Comparison of ENCODE assay signal across 12 cellular contexts in the genomic region with DNA sequence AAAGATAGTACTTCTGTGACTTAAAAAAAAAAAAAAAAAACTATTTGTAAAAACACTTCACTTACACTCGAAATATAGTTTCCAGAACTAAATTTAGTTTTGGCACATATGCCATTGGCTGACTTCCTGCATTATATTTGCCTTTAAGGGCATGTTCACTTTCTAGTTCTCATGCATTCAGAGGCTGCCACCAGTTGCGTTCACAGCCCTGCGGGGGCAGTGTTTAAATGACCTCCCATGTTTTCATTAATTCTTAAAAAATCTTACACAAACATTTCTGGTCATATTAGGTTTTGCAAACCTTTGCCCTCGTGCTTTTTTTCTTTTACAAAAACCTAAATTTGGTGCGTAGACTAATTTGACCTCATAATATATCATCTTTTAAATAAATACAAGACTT. TPM values are rescaled to one million over a fixed set of nuclear protein-coding genes. Genes with fewer than 3 reads are reported as not detected.
DNase-seq lines count a peak whose midpoint lies in the region; ATAC-seq and TF ChIP-seq lines count a peak whose summit lies in the region.
"Had no signal": no experiment of that assay in that cellular context is flagged by ENCODE, and none has a peak within 500 bp of the region (broad histone marks: within the 10 kb centered on the region; RNA-seq: fewer than 3 reads in every experiment).

No MANE protein-coding gene starts in this region.

- H3K27ac Mint-ChIP-seq in endodermal cell, result no peak overlapping the region
- H3K27ac Mint-ChIP-seq: activated naive CD8-positive, alpha-beta T cell had no signal

- peaks cover 8% of the 10 kb centered on the region for H3K27me3 Mint-ChIP-seq in endodermal cell (ENCODE audit: insufficient read depth)

- H3K4me1 Mint-ChIP-seq in endodermal cell, result no peaks in the 10 kb centered on the region

- H3K27ac ChIP-seq in MM.1S (ENCODE audit: low read length) (no peak overlapping the region), endodermal cell (ENCODE audit: low read depth, low read length) (no peak overlapping the region)
- H3K27ac ChIP-seq: SJSA1 had no signal

- H3K9me2 ChIP-seq in MM.1S (replicated peaks; ENCODE audit: insufficient read depth, low read length), result no peaks in the 10 kb centered on the region

- in situ Hi-C loops in GM13977 (cut with MboI; ENCODE audit: low pct_unique_long_range_greater_than_20kb, low sequenced_read_pairs, unreplicated experiment), result no loop called here

- H3K9me3 Mint-ChIP-seq in endodermal cell, result peaks cover 36% of the 10 kb centered on the region

- H4K20me1 ChIP-seq in MM.1S (ENCODE audit: insufficient read depth, low read length), result no peaks in the 10 kb centered on the region

- H3K9ac ChIP-seq in MM.1S (ENCODE audit: low read length), result no peak overlapping the region
- no peak overlapping the region for H3K9ac ChIP-seq in endodermal cell (ENCODE audit: extremely low read depth, low read length, poor library complexity, severe bottlenecking)

- H3F3A ChIP-seq in MM.1S (ENCODE audit: insufficient read depth, low read length), result no peaks in the 10 kb centered on the region

- H2AFZ ChIP-seq in MM.1S (ENCODE audit: low read length), result no peak overlapping the region

- H3K27me3 ChIP-seq in MM.1S (replicated peaks; ENCODE audit: insufficient read depth, low read length) (no peaks in the 10 kb centered on the region), endodermal cell (ENCODE audit: control insufficient read depth, insufficient read depth, low read length, poor library complexity, severe bottlenecking) (no peaks in the 10 kb centered on the region)
- H3K27me3 ChIP-seq: SJSA1 had no signal

- ATAC-seq in HG03045 (IDR thresholded peaks at IDR 0.05; ENCODE audit: unreplicated experiment), result no peak
- ATAC-seq: left cardiac atrium had no signal

- no peak overlapping the region for H3K4me3 ChIP-seq in MM.1S (ENCODE audit: low read length)
- no peak overlapping the region for H3K4me3 ChIP-seq in endodermal cell (ENCODE audit: low read length)
- H3K4me3 ChIP-seq in retinal pigment epithelial cell (ENCODE audit: low read length), result no peak overlapping the region
- H3K4me3 ChIP-seq: SJSA1 had no signal

- no peaks in the 10 kb centered on the region for H3K79me2 ChIP-seq in MM.1S (ENCODE audit: low read length)

- no peaks in the 10 kb centered on the region for H3K9me3 ChIP-seq in MM.1S (replicated peaks; ENCODE audit: insufficient read depth, low read length)
- H3K9me3 ChIP-seq in endodermal cell (ENCODE audit: control insufficient read depth, low read length), result no peaks in the 10 kb centered on the region
- H3K9me3 ChIP-seq: SJSA1 had no signal

- no peak overlapping the region for H3K4me2 ChIP-seq in MM.1S (ENCODE audit: low read depth, low read length)

- H3K36me3 Mint-ChIP-seq in endodermal cell (ENCODE audit: low read depth), result no peaks in the 10 kb centered on the region
- H3K36me3 Mint-ChIP-seq: activated naive CD8-positive, alpha-beta T cell had no signal

- WGBS in endodermal cell (ENCODE audit: insufficient coverage in 1 of 2, insufficient read length in 1 of 2), 2 experiments, result 0 to 57% methylated on average over 1 to 4 of the region's 5 CpGs

- TF ChIP-seq CTCF in GM13977 (IDR thresholded peaks at IDR 0.05; ENCODE audit: extremely low read depth, insufficient read depth, missing control alignments), result peak; percentile 12
- TF ChIP-seq CTCF in MM.1S (IDR thresholded peaks at IDR 0.05; ENCODE audit: low read length), result peak; percentile 25
- peak; percentile 69 for TF ChIP-seq CTCF in endodermal cell (conservative IDR thresholded peaks at IDR 0.05)
- TF ChIP-seq CTCF in retinal pigment epithelial cell (conservative IDR thresholded peaks at IDR 0.05; ENCODE audit: low read depth, low read length), result peak; percentile 51

- no peak for DNase-seq in GM13977 (ENCODE audit: low spot score)
- DNase-seq in MM.1S, result no peak
- DNase-seq in endodermal cell, result no peak
- no peak for DNase-seq in retinal pigment epithelial cell (ENCODE audit: low read depth)
- DNase-seq in nucleus accumbens (lab: John Stamatoyannopoulos, UW), result no peak
- no peak for DNase-seq in NOMO-1 (lab: John Stamatoyannopoulos, UW; ENCODE audit: unreplicated experiment in 2 of 2)
- DNase-seq: erythroblast, left cardiac atrium, NCI-H2081 treated with DMSO at 0.1 percent for 48 hours had no signal

- H3K36me3 ChIP-seq in MM.1S (replicated peaks; ENCODE audit: insufficient read depth, low read length), result no peaks in the 10 kb centered on the region
- H3K36me3 ChIP-seq in endodermal cell (ENCODE audit: control insufficient read depth, insufficient read depth, low read length), result no peaks in the 10 kb centered on the region
- H3K36me3 ChIP-seq: SJSA1 had no signal

- H3K4me1 ChIP-seq in MM.1S (ENCODE audit: low read length) (no peaks in the 10 kb centered on the region), endodermal cell (ENCODE audit: control insufficient read depth, insufficient read depth, low read length) (no peaks in the 10 kb centered on the region)

- no peak overlapping the region for H3K4me3 Mint-ChIP-seq in endodermal cell
- H3K4me3 Mint-ChIP-seq: activated naive CD8-positive, alpha-beta T cell had no signal

RNA-seq across cellular contexts. Expression of a gene that starts 12.5 kb away (rescaled TPM):
- total RNA-seq in endodermal cell, result under 1 TPM; 0.48 to 0.73 TPM
- polyA plus RNA-seq in endodermal cell (2013, experiment 1 of 2), result 2.0 TPM
- polyA plus RNA-seq in endodermal cell (2013, experiment 2 of 2), result 2.4 TPM

Comparison
In these comparisons a context has a peak if more than half of its experiments do, and no peak if none do; other contexts are left out.
1. CTCF ChIP-seq: peak in every context shown above with its lines; median percentile 69 in endodermal cell; 51 in retinal pigment epithelial cell; 25 in MM.1S; 12 in GM13977.